Comparison of ENCODE assay signal across 15 cellular contexts in the genomic region with DNA sequence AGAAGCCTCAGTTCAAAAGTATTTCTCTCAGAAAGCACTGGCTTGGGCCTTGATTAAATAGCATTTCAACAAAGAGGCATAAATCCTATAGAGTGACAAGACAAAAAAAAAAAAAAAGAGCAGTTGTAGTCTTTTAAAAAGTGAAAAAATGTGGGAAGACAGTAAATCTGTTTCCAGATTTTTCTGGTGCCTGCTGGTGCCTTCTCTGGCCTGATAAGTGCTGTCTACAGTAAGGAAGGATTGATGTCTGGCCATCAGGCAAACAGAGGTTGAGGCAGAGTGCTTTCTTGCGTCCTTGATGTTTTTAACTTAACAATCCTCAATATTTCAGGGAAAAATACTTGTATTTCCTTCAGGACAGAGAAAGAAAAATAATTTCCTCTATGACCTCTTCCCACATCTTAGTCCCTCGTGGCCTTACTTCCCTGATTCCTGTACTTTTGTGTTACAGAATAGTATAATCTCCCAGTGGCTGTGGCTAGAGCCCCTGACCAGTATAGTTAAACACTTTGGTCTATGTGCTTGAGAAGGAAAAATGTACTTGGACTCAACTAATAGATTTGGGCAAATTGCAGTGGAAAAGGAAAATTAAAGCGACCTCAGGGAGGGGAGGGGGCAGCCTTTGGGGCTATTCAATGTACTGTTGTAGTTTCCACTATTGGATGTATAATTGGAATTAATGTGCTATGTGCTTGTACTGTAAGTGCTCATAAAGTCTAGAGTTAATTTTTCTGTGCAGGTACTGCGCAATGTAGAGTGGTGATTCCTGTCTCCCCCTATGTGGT.
A peak's percentile ranks its signal among the peaks of the same experiment; 100 is the strongest.
DNase-seq lines count a peak whose midpoint lies in the region; ATAC-seq, FAIRE-seq and TF ChIP-seq lines count a peak whose summit lies in the region.
"Had no signal": no experiment of that assay in that cellular context is flagged by ENCODE, and none has a peak within 500 bp of the region (broad histone marks: within the 10 kb centered on the region; RNA-seq: fewer than 3 reads in every experiment).

No MANE protein-coding gene starts in this region.

- peaks cover 18% of the 10 kb centered on the region for H3K4me1 Mint-ChIP-seq in progenitor cell of endocrine pancreas (ENCODE audit: low read depth)
- H3K4me1 Mint-ChIP-seq: activated B cell treated with CpG ODN at 0.5 μM for 24 hours, memory B cell had no signal

- H3K4me1 ChIP-seq in foreskin keratinocyte, result no peaks in the 10 kb centered on the region
- H3K4me1 ChIP-seq in tibial nerve, result peaks cover 0 to 8% (median 0%) of the 10 kb centered on the region in 4 donors

- ATAC-seq in GM19351 (IDR thresholded peaks at IDR 0.05; ENCODE audit: unreplicated experiment) (peak; percentile 11), HG03439 (IDR thresholded peaks at IDR 0.05; ENCODE audit: unreplicated experiment) (peak; percentile 16), foreskin keratinocyte (peak; percentile 27)

- no peaks in the 10 kb centered on the region for H3K36me3 Mint-ChIP-seq in progenitor cell of endocrine pancreas (ENCODE audit: insufficient read depth)
- H3K36me3 Mint-ChIP-seq: memory B cell had no signal

- H3K4me3 Mint-ChIP-seq in progenitor cell of endocrine pancreas (ENCODE audit: low read depth), result no peak overlapping the region
- H3K4me3 Mint-ChIP-seq: activated B cell treated with CpG ODN at 0.5 μM for 24 hours; memory B cell; T-helper 1 cell treated with Interleukin-12 subunit alpha and Interleukin-12 subunit beta and Interleukin-4 antibody, amounts not matched to agents 30 μg/mL and 1 μg/mL, for 36 hours had no signal

- peak overlapping the region; percentile 4 for H3K27ac Mint-ChIP-seq in progenitor cell of endocrine pancreas
- H3K27ac Mint-ChIP-seq: activated B cell treated with CpG ODN at 0.5 μM for 24 hours; memory B cell; T-helper 1 cell treated with Interleukin-12 subunit alpha and Interleukin-12 subunit beta and Interleukin-4 antibody, amounts not matched to agents 30 μg/mL and 1 μg/mL, for 36 hours had no signal

- H3K36me3 ChIP-seq in tibial nerve, result no peaks in the 10 kb centered on the region

- H3K27me3 Mint-ChIP-seq in progenitor cell of endocrine pancreas, result peaks cover 4% of the 10 kb centered on the region
- H3K27me3 Mint-ChIP-seq: activated B cell treated with CpG ODN at 0.5 μM for 24 hours, memory B cell had no signal

- 42 to 48% methylated on average over 4 of the region's 4 CpGs for WGBS in tibial nerve, 2 donors

- no peak for DNase-seq in foreskin keratinocyte
- DNase-seq in progenitor cell of endocrine pancreas (ENCODE audit: low spot score, unreplicated experiment), result no peak
- DNase-seq in ureter (ENCODE audit: low spot score), result no peak
- DNase-seq in activated CD4-positive, CD25-positive, alpha-beta regulatory T cell (lab: John Stamatoyannopoulos, UW), result no peak
- DNase-seq in tibial nerve (ENCODE audit: low spot score in 2 of 2), result no peak
- no peak for DNase-seq in urothelium cell line (ENCODE audit: low spot score)
- DNase-seq: activated B cell treated with CpG ODN at 0.5 μM for 24 hours; KG1; stimulated activated CD4-positive, alpha-beta T cell treated with anti-CD3 and anti-CD28 coated beads, Interleukin-4, amount 100 ng/mL, for 4 hours had no signal

- no peak for TF ChIP-seq EP300 in tibial nerve (IDR thresholded peaks at IDR 0.05)

- no peaks in the 10 kb centered on the region for H3K9me3 ChIP-seq in tibial nerve

- no peak for TF ChIP-seq POLR2A in tibial nerve (IDR thresholded peaks at IDR 0.05)

- no peaks in the 10 kb centered on the region for H3K27me3 ChIP-seq in foreskin keratinocyte
- H3K27me3 ChIP-seq in tibial nerve, result no peaks in the 10 kb centered on the region

- H3K27ac ChIP-seq in foreskin keratinocyte, result no peak overlapping the region
- no peak overlapping the region for H3K27ac ChIP-seq in tibial nerve
- H3K27ac ChIP-seq: dorsolateral prefrontal cortex, RWPE1 had no signal

- TF ChIP-seq CTCF in foreskin keratinocyte (conservative IDR thresholded peaks at IDR 0.05) (no peak), progenitor cell of endocrine pancreas (IDR thresholded peaks at IDR 0.05; ENCODE audit: unreplicated experiment) (no peak), tibial nerve (IDR thresholded peaks at IDR 0.05) (no peak)

- no peak for FAIRE-seq in urothelium cell line (lab: Jason Lieb, UNC)

- no peaks in the 10 kb centered on the region for H3K9me3 Mint-ChIP-seq in progenitor cell of endocrine pancreas (ENCODE audit: low read depth)
- H3K9me3 Mint-ChIP-seq: activated B cell treated with CpG ODN at 0.5 μM for 24 hours; T-helper 1 cell treated with Interleukin-12 subunit alpha and Interleukin-12 subunit beta and Interleukin-4 antibody, amounts not matched to agents 30 μg/mL and 1 μg/mL, for 36 hours had no signal

- no peak overlapping the region for H3K4me3 ChIP-seq in tibial nerve
